22 cellular contexts compared by ENCODE assay signal in the genomic region with DNA sequence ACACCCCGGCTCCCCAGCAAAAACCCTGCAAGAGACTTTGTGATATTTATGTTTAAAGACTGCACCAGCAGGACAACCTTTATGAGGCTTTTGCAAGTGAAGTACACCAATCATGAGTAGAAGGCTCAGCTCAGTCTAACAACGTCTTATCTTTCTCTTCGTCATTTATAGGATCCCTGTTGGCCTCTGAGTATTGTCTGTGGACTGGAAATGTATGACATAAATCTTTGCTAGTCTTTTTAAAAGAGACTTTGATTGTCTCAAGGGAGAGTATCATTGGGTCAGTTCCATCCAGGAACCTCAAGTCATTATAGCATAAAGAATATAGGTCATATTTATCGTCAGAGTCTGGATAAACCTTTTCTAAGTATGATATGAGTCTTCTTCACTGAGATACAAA.
"Had no signal": no experiment of that assay in that cellular context is flagged by ENCODE, and none has a peak within 500 bp of the region (broad histone marks: within the 10 kb centered on the region; RNA-seq: fewer than 3 reads in every experiment).

No MANE protein-coding gene starts in this region.

- H3K27ac ChIP-seq: coronary artery, dorsolateral prefrontal cortex, esophagus muscularis mucosa, gastrocnemius medialis, heart right ventricle, left lung, lower lobe of right lung had no signal

- H3K27me3 ChIP-seq: esophagus muscularis mucosa, gastrocnemius medialis, heart right ventricle, left lung had no signal

- H3K36me3 ChIP-seq: esophagus muscularis mucosa, gastrocnemius medialis, heart right ventricle, left lung, lower lobe of right lung had no signal

- H3K4me1 ChIP-seq: esophagus muscularis mucosa, gastrocnemius medialis, heart right ventricle, left lung, lower lobe of right lung had no signal

- H3K4me3 ChIP-seq: coronary artery, dorsolateral prefrontal cortex, esophagus muscularis mucosa, gastrocnemius medialis, heart right ventricle, left lung, lower lobe of right lung had no signal

- DNase-seq: dermis blood vessel endothelial cell; dorsolateral prefrontal cortex; effector CD4-positive, alpha-beta T cell; effector memory CD4-positive, alpha-beta T cell; foreskin fibroblast; foreskin melanocyte; gastrocnemius medialis; glutamatergic neuron; head of caudate nucleus; heart right ventricle; hypothalamus; immature natural killer cell; islet precursor cell; kidney; kidney glomerular epithelial cell; left lung; left ventricle myocardium superior; lower lobe of right lung; mesenchymal stem cell; naive thymus-derived CD4-positive, alpha-beta T cell had no signal

- H3K9me3 ChIP-seq: gastrocnemius medialis had no signal

- ATAC-seq: gastrocnemius medialis; heart right ventricle; left lung; left ventricle myocardium superior; lower lobe of right lung; naive thymus-derived CD4-positive, alpha-beta T cell had no signal
